10 cellular contexts compared by ENCODE assay signal in genomic region chr12:47033081-47033480, GRCh38. TPM values are rescaled to one million over a fixed set of nuclear protein-coding genes. Genes with fewer than 3 reads are reported as not detected.
DNase-seq lines count a peak whose midpoint lies in the region; ATAC-seq and TF ChIP-seq lines count a peak whose summit lies in the region.
"Had no signal": no experiment of that assay in that cellular context is flagged by ENCODE, and none has a peak within 500 bp of the region (broad histone marks: within the 10 kb centered on the region; RNA-seq: fewer than 3 reads in every experiment).

No MANE protein-coding gene starts in this region.

- no peak overlapping the region for H3K4me3 ChIP-seq in smooth muscle cell
- H3K4me3 ChIP-seq: SK-N-MC had no signal

- peak; percentile 8 for DNase-seq in DMS153 (lab: John Stamatoyannopoulos, UW)
- no peak for DNase-seq in DMS153 treated with DMSO at 0.1 percent for 48 hours (lab: John Stamatoyannopoulos, UW; ENCODE audit: unreplicated experiment)
- no peak for DNase-seq in activated naive CD8-positive, alpha-beta T cell treated with anti-CD3 and anti-CD28 coated beads for 36 hours
- peak; percentile 48 for DNase-seq in left ventricle myocardium superior
- DNase-seq in smooth muscle cell (lab: John Stamatoyannopoulos, UW; ENCODE audit: unreplicated experiment) = no peak
- DNase-seq in hypothalamus (lab: John Stamatoyannopoulos, UW) = no peak
- no peak for DNase-seq in mesothelial cell of epicardium (ENCODE audit: low spot score in 2 of 2, unreplicated experiment in 2 of 2)

- H3K79me2 ChIP-seq in smooth muscle cell (ENCODE audit: low read depth) = no peaks in the 10 kb centered on the region

- H3F3A ChIP-seq in smooth muscle cell (ENCODE audit: low read depth) = no peaks in the 10 kb centered on the region

- no peaks in the 10 kb centered on the region for H3K27me3 Mint-ChIP-seq in activated naive CD8-positive, alpha-beta T cell treated with anti-CD3 and anti-CD28 coated beads for 36 hours
- H3K27me3 Mint-ChIP-seq in mesothelial cell of epicardium (ENCODE audit: low read depth) = no peaks in the 10 kb centered on the region

- TF ChIP-seq CTCF in smooth muscle cell (IDR thresholded peaks at IDR 0.05; ENCODE audit: borderline replicate concordance, insufficient read depth, poor library complexity, severe bottlenecking) = no peak
- TF ChIP-seq CTCF in mesothelial cell of epicardium (IDR thresholded peaks at IDR 0.05; ENCODE audit: unreplicated experiment) = no peak

- H3K9me3 Mint-ChIP-seq in activated naive CD8-positive, alpha-beta T cell treated with anti-CD3 and anti-CD28 coated beads for 36 hours = no peaks in the 10 kb centered on the region
- peaks cover 9% of the 10 kb centered on the region for H3K9me3 Mint-ChIP-seq in mesothelial cell of epicardium
- H3K9me3 Mint-ChIP-seq: activated T-helper 1 cell treated with anti-CD3 and anti-CD28 coated beads, Interleukin-12 subunit alpha, Interleukin-12 subunit beta, Interleukin-2, Interleukin-4 antibody, amounts not matched to agents 30 ng/mL and 10 ng/mL and 1 ng/mL, durations not matched to agents 14 hours and 24 hours and 36 hours had no signal

- no peaks in the 10 kb centered on the region for H3K4me1 ChIP-seq in smooth muscle cell (ENCODE audit: low read depth)

- H3K27ac ChIP-seq in smooth muscle cell (ENCODE audit: low read depth) = peak overlapping the region; percentile 78
- H3K27ac ChIP-seq: SK-N-MC had no signal

- no peaks in the 10 kb centered on the region for H3K36me3 Mint-ChIP-seq in activated naive CD8-positive, alpha-beta T cell treated with anti-CD3 and anti-CD28 coated beads for 36 hours
- no peaks in the 10 kb centered on the region for H3K36me3 Mint-ChIP-seq in mesothelial cell of epicardium

- H2AFZ ChIP-seq in smooth muscle cell (ENCODE audit: low read depth) = peak overlapping the region; percentile 31

- peak overlapping the region; percentile 17 for H3K27ac Mint-ChIP-seq in activated naive CD8-positive, alpha-beta T cell treated with anti-CD3 and anti-CD28 coated beads for 36 hours
- no peak overlapping the region for H3K27ac Mint-ChIP-seq in mesothelial cell of epicardium
- H3K27ac Mint-ChIP-seq: activated T-helper 1 cell treated with anti-CD3 and anti-CD28 coated beads, Interleukin-12 subunit alpha, Interleukin-12 subunit beta, Interleukin-2, Interleukin-4 antibody, amounts not matched to agents 30 ng/mL and 10 ng/mL and 1 ng/mL, durations not matched to agents 14 hours and 24 hours and 36 hours had no signal

- no peaks in the 10 kb centered on the region for H4K20me1 ChIP-seq in smooth muscle cell (ENCODE audit: low read depth)

- intact Hi-C loops in left ventricle myocardium superior (cut with micrococcal nuclease) = loop anchor here (10.0 kb wide), 2 partner anchors 272 to 652 kb away; no protein-coding TSS in a partner anchor

- H3K4me3 Mint-ChIP-seq in activated naive CD8-positive, alpha-beta T cell treated with anti-CD3 and anti-CD28 coated beads for 36 hours = no peak overlapping the region
- H3K4me3 Mint-ChIP-seq in mesothelial cell of epicardium = no peak overlapping the region
- H3K4me3 Mint-ChIP-seq: activated T-helper 1 cell treated with anti-CD3 and anti-CD28 coated beads, Interleukin-12 subunit alpha, Interleukin-12 subunit beta, Interleukin-2, Interleukin-4 antibody, amounts not matched to agents 30 ng/mL and 10 ng/mL and 1 ng/mL, durations not matched to agents 14 hours and 24 hours and 36 hours had no signal

- peak; percentile 95 for ATAC-seq in left ventricle myocardium superior
- no peak for ATAC-seq in GM19467 (IDR thresholded peaks at IDR 0.05; ENCODE audit: unreplicated experiment)

- WGBS in smooth muscle cell (ENCODE audit: low lambda C conversion rate) = 59% methylated on average over 5 of the region's 5 CpGs

- peak overlapping the region; percentile 1 for H3K4me2 ChIP-seq in smooth muscle cell

- no peaks in the 10 kb centered on the region for H3K27me3 ChIP-seq in smooth muscle cell (ENCODE audit: low read depth)

- H3K36me3 ChIP-seq in smooth muscle cell (ENCODE audit: low read depth) = no peaks in the 10 kb centered on the region

- H3K4me1 Mint-ChIP-seq in activated naive CD8-positive, alpha-beta T cell treated with anti-CD3 and anti-CD28 coated beads for 36 hours = peaks cover 35% of the 10 kb centered on the region
- H3K4me1 Mint-ChIP-seq in mesothelial cell of epicardium = peaks cover 30% of the 10 kb centered on the region

- no peak overlapping the region for H3K9ac ChIP-seq in smooth muscle cell (ENCODE audit: low read depth)

- no peaks in the 10 kb centered on the region for H3K9me3 ChIP-seq in smooth muscle cell (replicated peaks; ENCODE audit: low read depth)

RNA-seq across cellular contexts. Expression of gene PCED1B, which starts 46.3 kb away (rescaled TPM):
- total RNA-seq in activated naive CD8-positive, alpha-beta T cell treated with anti-CD3 and anti-CD28 coated beads for 36 hours = 100 to 1,000 TPM; 117 TPM
- total RNA-seq in left ventricle myocardium superior = 1.1 TPM
- 2.7 and 6.1 TPM in 2 replicates for total RNA-seq in smooth muscle cell
- 3.5 and 6.3 TPM in 2 replicates for polyA plus RNA-seq in smooth muscle cell
- total RNA-seq in mesothelial cell of epicardium = 2.8 to 4.8 TPM (median 3.1 TPM) in 3 replicates

RNA-seq across cellular contexts. Expression of gene AMIGO2, which starts 46.7 kb away (rescaled TPM):
- 10 to 100 TPM; 19.0 to 20.6 TPM for total RNA-seq in activated naive CD8-positive, alpha-beta T cell treated with anti-CD3 and anti-CD28 coated beads for 36 hours
- 2.1 TPM for total RNA-seq in left ventricle myocardium superior
- total RNA-seq in smooth muscle cell = 51.6 and 59.6 TPM in 2 replicates
- polyA plus RNA-seq in smooth muscle cell = 30.4 and 54.8 TPM in 2 replicates
- total RNA-seq in mesothelial cell of epicardium = 7.5 to 8.5 TPM (median 7.9 TPM) in 3 replicates

Comparison
In these comparisons a context has a peak if more than half of its experiments do, and no peak if none do; other contexts are left out.
1. DNase-seq: peak in DMS153 (single experiment) and left ventricle myocardium superior (single experiment); none in DMS153 treated with DMSO at 0.1 percent for 48 hours (single experiment), activated naive CD8-positive, alpha-beta T cell treated with anti-CD3 and anti-CD28 coated beads for 36 hours (single experiment), smooth muscle cell (single experiment), hypothalamus (0 of 51) and mesothelial cell of epicardium (0 of 2).
2. RNA of gene PCED1B, which starts 46.3 kb away (total RNA-seq): 117 TPM in activated naive CD8-positive, alpha-beta T cell treated with anti-CD3 and anti-CD28 coated beads for 36 hours; 2.8 to 4.8 TPM in mesothelial cell of epicardium, 2.7 to 6.1 TPM in smooth muscle cell and 1.1 TPM in left ventricle myocardium superior (single experiment); every median in the first group is over 10 times any median in the second.